7 cellular contexts compared by ENCODE assay signal in the genomic region with DNA sequence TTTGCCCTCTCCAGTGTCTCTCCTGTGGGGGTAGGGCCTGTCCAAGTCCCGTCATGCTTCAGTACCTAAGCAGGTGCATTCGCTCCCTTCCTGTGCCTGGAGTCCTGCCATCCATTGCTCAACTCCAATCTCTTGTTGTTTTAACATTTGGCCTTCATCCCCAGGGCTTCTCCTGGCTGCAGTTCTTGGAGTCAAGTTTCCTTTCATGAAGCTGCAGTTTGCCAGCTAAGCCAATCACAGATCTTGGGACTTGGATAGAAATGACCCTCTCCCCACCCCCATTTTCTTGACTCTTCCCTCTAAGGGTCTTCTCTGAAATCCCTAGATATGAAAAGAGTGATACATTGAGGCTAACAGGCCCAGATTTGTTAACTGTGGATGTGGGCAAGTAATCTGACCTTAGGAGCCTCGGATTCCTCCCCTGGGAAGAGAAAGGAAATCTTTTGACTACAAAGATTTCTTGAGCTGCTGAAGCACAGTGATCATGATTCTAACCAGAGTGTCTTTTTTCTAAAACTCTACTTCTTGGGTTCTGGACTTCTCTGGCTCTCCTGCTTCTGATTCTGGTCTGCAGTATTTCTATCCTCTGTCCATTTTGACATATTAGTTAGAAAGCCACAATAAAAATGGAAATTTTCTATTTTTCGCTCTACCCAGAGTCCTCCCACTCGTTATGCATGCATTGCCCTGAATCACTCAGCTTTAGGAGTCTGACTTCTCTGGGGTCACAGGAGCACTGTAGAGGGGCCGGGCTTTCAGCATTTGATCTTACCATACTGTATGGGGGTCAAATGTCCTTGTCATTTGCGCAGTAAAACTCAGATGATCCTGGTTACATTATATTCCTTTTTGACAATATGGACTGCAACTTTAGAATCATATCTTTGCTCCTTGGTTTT.
DNase-seq lines count a peak whose midpoint lies in the region; ATAC-seq and TF ChIP-seq lines count a peak whose summit lies in the region.

No MANE protein-coding gene starts in this region.

- H3K4me3 ChIP-seq in SJCRH30, result no peak overlapping the region
- no peak overlapping the region for H3K4me3 ChIP-seq in kidney epithelial cell (ENCODE audit: low read depth, low read length)
- no peak overlapping the region for H3K4me3 ChIP-seq in transverse colon

- H3K27ac ChIP-seq in SJCRH30 (no peak overlapping the region), transverse colon (no peak overlapping the region)

- TF ChIP-seq POLR2A in transverse colon (IDR thresholded peaks at IDR 0.05), result no peak

- H3K9me3 ChIP-seq in SJCRH30 (replicated peaks) (no peaks in the 10 kb centered on the region), transverse colon (no peaks in the 10 kb centered on the region)

- WGBS in transverse colon (ENCODE audit: low coverage in 1 of 2), 2 donors, result 44 to 57% methylated on average over 7 of the region's 7 CpGs

- ATAC-seq in HG03196 (IDR thresholded peaks at IDR 0.05; ENCODE audit: unreplicated experiment), result no peak
- no peak for ATAC-seq in HG03521 (IDR thresholded peaks at IDR 0.05; ENCODE audit: unreplicated experiment)

- in situ Hi-C loops in transverse colon (cut with MboI; ENCODE audit: low pct_ligation_motif_present in 1 of 4, low pct_unique_long_range_greater_than_20kb in 1 of 4, low sequenced_read_pairs in 3 of 4), result no loop called here

- TF ChIP-seq CTCF in kidney epithelial cell (IDR thresholded peaks at IDR 0.05; ENCODE audit: insufficient read depth, low read length, poor library complexity, severe bottlenecking), result no peak
- TF ChIP-seq CTCF in transverse colon (IDR thresholded peaks at IDR 0.05), result no peak

- intact Hi-C loops in transverse colon (cut with DNase I; ENCODE audit: low total_unique reads), result no loop called here

- DNase-seq in NCI-H1092 (lab: John Stamatoyannopoulos, UW) (peak; percentile 87), SJCRH30 (peak; percentile 8 to 58), kidney epithelial cell (ENCODE audit: low read depth) (peak; percentile 89), transverse colon (peak; percentile 57)
- DNase-seq in stimulated activated CD4-positive, alpha-beta T cell treated with anti-CD3 and anti-CD28 coated beads, Interleukin-4, amount 100 ng/mL, for 4 hours, result no peak

- no peaks in the 10 kb centered on the region; the same call in 1 of the 2 replicates for H3K4me1 ChIP-seq in SJCRH30
- H3K4me1 ChIP-seq in transverse colon, result peaks cover 0 to 11% (median 0%) of the 10 kb centered on the region in 4 donors

- no peaks in the 10 kb centered on the region for H3K27me3 ChIP-seq in SJCRH30
- no peaks in the 10 kb centered on the region for H3K27me3 ChIP-seq in kidney epithelial cell (ENCODE audit: control insufficient read depth, insufficient read depth, low read length)
- no peaks in the 10 kb centered on the region for H3K27me3 ChIP-seq in transverse colon

- TF ChIP-seq EP300 in transverse colon (IDR thresholded peaks at IDR 0.05; ENCODE audit: low read depth), result no peak

- H3K36me3 ChIP-seq in SJCRH30, result no peaks in the 10 kb centered on the region
- no peaks in the 10 kb centered on the region for H3K36me3 ChIP-seq in kidney epithelial cell (ENCODE audit: control insufficient read depth, insufficient read depth, low read length)
- no peaks in the 10 kb centered on the region for H3K36me3 ChIP-seq in transverse colon

Comparison
In these comparisons a context has a peak if more than half of its experiments do, and no peak if none do; other contexts are left out.
1. DNase-seq: peak in NCI-H1092 (single experiment), SJCRH30 (2 of 2), kidney epithelial cell (single experiment) and transverse colon (single experiment); none in stimulated activated CD4-positive, alpha-beta T cell treated with anti-CD3 and anti-CD28 coated beads, Interleukin-4, amount 100 ng/mL, for 4 hours (0 of 2).